Comparison of ENCODE assay signal across 1 cellular context in the genomic region with DNA sequence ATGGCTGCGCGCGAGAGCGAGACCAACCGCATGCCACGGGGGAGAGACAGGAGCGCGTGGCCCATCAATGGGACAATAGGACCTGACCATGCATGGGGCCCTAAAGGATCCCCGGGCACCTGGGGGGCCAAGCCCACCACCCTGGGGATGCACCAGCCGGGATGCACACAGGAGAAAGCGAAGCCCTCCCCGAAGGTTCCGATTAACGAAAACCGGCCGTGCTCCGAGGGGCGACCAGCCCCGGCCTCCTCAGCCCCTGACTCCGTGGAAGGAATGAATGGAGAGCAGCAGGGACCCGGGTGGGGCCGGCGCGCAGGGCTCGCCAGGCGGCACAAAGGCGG.
TF ChIP-seq lines count a peak whose summit lies in the region.

No MANE protein-coding gene starts in this region.

TF ChIP-seq in HepG2, 621 proteins besides CTCF, POLR2A, EP300 and RAD21 (continued from another document and continues in another):
- TF ChIP-seq ZNF17 (CRISPR knock-in tag; IDR thresholded peaks at IDR 0.05) (no peak), ZNF572 (CRISPR knock-in tag; IDR thresholded peaks at IDR 0.05) (no peak), NONO (IDR thresholded peaks at IDR 0.05) (no peak), NONO (CRISPR knock-in tag; conservative IDR thresholded peaks at IDR 0.05) (0 out of 2 replicates have a peak, but pooled peaks have one; percentile 16), KAT2B (IDR thresholded peaks at IDR 0.05; ENCODE audit: borderline replicate concordance, low read depth, low read length) (no peak), NFYC (CRISPR knock-in tag; IDR thresholded peaks at IDR 0.05) (no peak), MED13 (CRISPR knock-in tag; IDR thresholded peaks at IDR 0.05) (no peak), ZNF879 (CRISPR knock-in tag; IDR thresholded peaks at IDR 0.05) (no peak), HNRNPH1 (optimal IDR thresholded peaks at IDR 0.05; ENCODE audit: low read depth, low read length) (no peak), MBNL3 (CRISPR knock-in tag; conservative IDR thresholded peaks at IDR 0.05) (no peak), ZFP36L1 (CRISPR knock-in tag; IDR thresholded peaks at IDR 0.05) (no peak), ZNF12 (CRISPR knock-in tag; IDR thresholded peaks at IDR 0.05) (no peak), ZNF607 (CRISPR knock-in tag; IDR thresholded peaks at IDR 0.05; ENCODE audit: borderline replicate concordance) (no peak; the same call in 1 of the 2 replicates), SOX6 (IDR thresholded peaks at IDR 0.05) (no peak), SOX6 (CRISPR knock-in tag; IDR thresholded peaks at IDR 0.05) (no peak), CCAR2 (optimal IDR thresholded peaks at IDR 0.05; ENCODE audit: low read depth, low read length) (no peak), ZNF777 (CRISPR knock-in tag; IDR thresholded peaks at IDR 0.05) (no peak), RFX3 (CRISPR knock-in tag; IDR thresholded peaks at IDR 0.05) (no peak), MAFK (conservative IDR thresholded peaks at IDR 0.05 in 1 of 2, IDR thresholded peaks at IDR 0.05 in 1 of 2; ENCODE audit: low read length in 2 of 2) (no peak), KMT2A (CRISPR knock-in tag; IDR thresholded peaks at IDR 0.05) (no peak), NKX3-1 (CRISPR knock-in tag; IDR thresholded peaks at IDR 0.05) (no peak), PHF20 (CRISPR knock-in tag; IDR thresholded peaks at IDR 0.05) (no peak; the same call in 1 of the 2 replicates), LCORL (IDR thresholded peaks at IDR 0.05) (no peak), LCORL (CRISPR knock-in tag; IDR thresholded peaks at IDR 0.05) (no peak), ZNF510 (CRISPR knock-in tag; IDR thresholded peaks at IDR 0.05; ENCODE audit: low read depth) (no peak), NCOA5 (CRISPR knock-in tag; IDR thresholded peaks at IDR 0.05) (no peak), TIGD3 (CRISPR knock-in tag; IDR thresholded peaks at IDR 0.05; ENCODE audit: borderline replicate concordance) (0 out of 2 replicates have a peak, but pooled peaks have one; percentile 1), SALL1 (CRISPR knock-in tag; IDR thresholded peaks at IDR 0.05) (no peak), ZC3H4 (CRISPR knock-in tag; IDR thresholded peaks at IDR 0.05; ENCODE audit: borderline replicate concordance) (no peak; the same call in 1 of the 2 replicates), TEAD3 (CRISPR knock-in tag; optimal IDR thresholded peaks at IDR 0.05; ENCODE audit: borderline replicate concordance) (peak; percentile 9), ZMYM3 (CRISPR knock-in tag; IDR thresholded peaks at IDR 0.05) (no peak), STAT5B (CRISPR knock-in tag; IDR thresholded peaks at IDR 0.05) (no peak), ZBTB8A (CRISPR knock-in tag; IDR thresholded peaks at IDR 0.05; ENCODE audit: borderline replicate concordance, low read depth) (no peak), ZNF329 (CRISPR knock-in tag; IDR thresholded peaks at IDR 0.05; ENCODE audit: low read depth) (no peak), ZNF33A (CRISPR knock-in tag; IDR thresholded peaks at IDR 0.05; ENCODE audit: borderline replicate concordance) (0 out of 2 replicates have a peak, but pooled peaks have one; percentile 49), HDAC1 (CRISPR knock-in tag; IDR thresholded peaks at IDR 0.05) (peak; percentile 42), PAF1 (CRISPR knock-in tag; IDR thresholded peaks at IDR 0.05) (no peak), SMAD1 (CRISPR knock-in tag; IDR thresholded peaks at IDR 0.05; ENCODE audit: borderline replicate concordance, low read depth) (no peak), TSC22D2 (CRISPR knock-in tag; IDR thresholded peaks at IDR 0.05; ENCODE audit: borderline replicate concordance) (no peak), RBAK (CRISPR knock-in tag; IDR thresholded peaks at IDR 0.05) (no peak), ZBTB34 (CRISPR knock-in tag; IDR thresholded peaks at IDR 0.05) (no peak), ZNF343 (CRISPR knock-in tag; IDR thresholded peaks at IDR 0.05) (no peak), ZNF710 (CRISPR knock-in tag; IDR thresholded peaks at IDR 0.05; ENCODE audit: borderline replicate concordance) (no peak), AGO1 (IDR thresholded peaks at IDR 0.05; ENCODE audit: low read depth, low read length, poor library complexity, severe bottlenecking) (no peak), GPN1 (CRISPR knock-in tag; IDR thresholded peaks at IDR 0.05; ENCODE audit: borderline replicate concordance) (no peak; the same call in 1 of the 2 replicates), HIVEP1 (CRISPR knock-in tag; IDR thresholded peaks at IDR 0.05) (no peak)
- TF ChIP-seq, protein P1, sequence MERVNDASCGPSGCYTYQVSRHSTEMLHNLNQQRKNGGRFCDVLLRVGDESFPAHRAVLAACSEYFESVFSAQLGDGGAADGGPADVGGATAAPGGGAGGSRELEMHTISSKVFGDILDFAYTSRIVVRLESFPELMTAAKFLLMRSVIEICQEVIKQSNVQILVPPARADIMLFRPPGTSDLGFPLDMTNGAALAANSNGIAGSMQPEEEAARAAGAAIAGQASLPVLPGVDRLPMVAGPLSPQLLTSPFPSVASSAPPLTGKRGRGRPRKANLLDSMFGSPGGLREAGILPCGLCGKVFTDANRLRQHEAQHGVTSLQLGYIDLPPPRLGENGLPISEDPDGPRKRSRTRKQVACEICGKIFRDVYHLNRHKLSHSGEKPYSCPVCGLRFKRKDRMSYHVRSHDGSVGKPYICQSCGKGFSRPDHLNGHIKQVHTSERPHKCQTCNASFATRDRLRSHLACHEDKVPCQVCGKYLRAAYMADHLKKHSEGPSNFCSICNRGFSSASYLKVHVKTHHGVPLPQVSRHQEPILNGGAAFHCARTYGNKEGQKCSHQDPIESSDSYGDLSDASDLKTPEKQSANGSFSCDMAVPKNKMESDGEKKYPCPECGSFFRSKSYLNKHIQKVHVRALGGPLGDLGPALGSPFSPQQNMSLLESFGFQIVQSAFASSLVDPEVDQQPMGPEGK (CRISPR knock-in tag; IDR thresholded peaks at IDR 0.05), result no peak
- TF ChIP-seq, protein P2, sequence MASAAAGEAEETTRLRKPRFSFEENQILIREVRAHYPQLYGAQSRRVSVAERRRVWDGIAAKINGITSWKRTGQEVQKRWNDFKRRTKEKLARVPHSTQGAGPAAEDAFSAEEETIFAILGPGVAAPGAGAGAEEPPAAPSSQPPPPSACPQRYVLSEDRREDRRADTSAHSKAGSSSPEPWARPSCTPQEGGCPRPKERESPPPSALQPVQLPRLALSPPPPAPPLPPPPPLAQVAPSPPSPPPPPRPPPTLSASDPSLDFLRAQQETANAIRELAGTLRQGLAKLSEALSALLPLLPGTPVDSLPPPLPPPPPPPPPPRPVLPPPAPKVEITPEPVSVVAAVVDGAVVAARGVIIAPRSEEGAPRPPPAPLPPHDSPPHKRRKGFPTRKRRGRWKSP (CRISPR knock-in tag; IDR thresholded peaks at IDR 0.05), result no peak
- TF ChIP-seq, protein P3, sequence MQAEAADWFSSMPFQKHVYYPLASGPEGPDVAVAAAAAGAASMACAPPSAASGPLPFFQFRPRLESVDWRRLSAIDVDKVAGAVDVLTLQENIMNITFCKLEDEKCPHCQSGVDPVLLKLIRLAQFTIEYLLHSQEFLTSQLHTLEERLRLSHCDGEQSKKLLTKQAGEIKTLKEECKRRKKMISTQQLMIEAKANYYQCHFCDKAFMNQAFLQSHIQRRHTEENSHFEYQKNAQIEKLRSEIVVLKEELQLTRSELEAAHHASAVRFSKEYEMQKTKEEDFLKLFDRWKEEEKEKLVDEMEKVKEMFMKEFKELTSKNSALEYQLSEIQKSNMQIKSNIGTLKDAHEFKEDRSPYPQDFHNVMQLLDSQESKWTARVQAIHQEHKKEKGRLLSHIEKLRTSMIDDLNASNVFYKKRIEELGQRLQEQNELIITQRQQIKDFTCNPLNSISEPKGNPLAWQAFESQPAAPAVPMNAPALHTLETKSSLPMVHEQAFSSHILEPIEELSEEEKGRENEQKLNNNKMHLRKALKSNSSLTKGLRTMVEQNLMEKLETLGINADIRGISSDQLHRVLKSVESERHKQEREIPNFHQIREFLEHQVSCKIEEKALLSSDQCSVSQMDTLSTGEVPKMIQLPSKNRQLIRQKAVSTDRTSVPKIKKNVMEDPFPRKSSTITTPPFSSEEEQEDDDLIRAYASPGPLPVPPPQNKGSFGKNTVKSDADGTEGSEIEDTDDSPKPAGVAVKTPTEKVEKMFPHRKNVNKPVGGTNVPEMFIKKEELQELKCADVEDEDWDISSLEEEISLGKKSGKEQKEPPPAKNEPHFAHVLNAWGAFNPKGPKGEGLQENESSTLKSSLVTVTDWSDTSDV (CRISPR knock-in tag; IDR thresholded peaks at IDR 0.05), result no peak
- TF ChIP-seq, protein P4, sequence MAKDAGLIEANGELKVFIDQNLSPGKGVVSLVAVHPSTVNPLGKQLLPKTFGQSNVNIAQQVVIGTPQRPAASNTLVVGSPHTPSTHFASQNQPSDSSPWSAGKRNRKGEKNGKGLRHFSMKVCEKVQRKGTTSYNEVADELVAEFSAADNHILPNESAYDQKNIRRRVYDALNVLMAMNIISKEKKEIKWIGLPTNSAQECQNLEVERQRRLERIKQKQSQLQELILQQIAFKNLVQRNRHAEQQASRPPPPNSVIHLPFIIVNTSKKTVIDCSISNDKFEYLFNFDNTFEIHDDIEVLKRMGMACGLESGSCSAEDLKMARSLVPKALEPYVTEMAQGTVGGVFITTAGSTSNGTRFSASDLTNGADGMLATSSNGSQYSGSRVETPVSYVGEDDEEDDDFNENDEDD (CRISPR knock-in tag; IDR thresholded peaks at IDR 0.05; ENCODE audit: borderline replicate concordance), result no peak
- TF ChIP-seq, protein P5, sequence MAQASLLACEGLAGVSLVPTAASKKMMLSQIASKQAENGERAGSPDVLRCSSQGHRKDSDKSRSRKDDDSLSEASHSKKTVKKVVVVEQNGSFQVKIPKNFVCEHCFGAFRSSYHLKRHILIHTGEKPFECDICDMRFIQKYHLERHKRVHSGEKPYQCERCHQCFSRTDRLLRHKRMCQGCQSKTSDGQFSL (CRISPR knock-in tag; IDR thresholded peaks at IDR 0.05), result no peak
- TF ChIP-seq, protein P6, sequence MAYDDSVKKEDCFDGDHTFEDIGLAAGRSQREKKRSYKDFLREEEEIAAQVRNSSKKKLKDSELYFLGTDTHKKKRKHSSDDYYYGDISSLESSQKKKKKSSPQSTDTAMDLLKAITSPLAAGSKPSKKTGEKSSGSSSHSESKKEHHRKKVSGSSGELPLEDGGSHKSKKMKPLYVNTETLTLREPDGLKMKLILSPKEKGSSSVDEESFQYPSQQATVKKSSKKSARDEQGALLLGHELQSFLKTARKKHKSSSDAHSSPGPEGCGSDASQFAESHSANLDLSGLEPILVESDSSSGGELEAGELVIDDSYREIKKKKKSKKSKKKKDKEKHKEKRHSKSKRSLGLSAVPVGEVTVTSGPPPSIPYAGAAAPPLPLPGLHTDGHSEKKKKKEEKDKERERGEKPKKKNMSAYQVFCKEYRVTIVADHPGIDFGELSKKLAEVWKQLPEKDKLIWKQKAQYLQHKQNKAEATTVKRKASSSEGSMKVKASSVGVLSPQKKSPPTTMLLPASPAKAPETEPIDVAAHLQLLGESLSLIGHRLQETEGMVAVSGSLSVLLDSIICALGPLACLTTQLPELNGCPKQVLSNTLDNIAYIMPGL (CRISPR knock-in tag; IDR thresholded peaks at IDR 0.05; ENCODE audit: borderline replicate concordance in 1 of 2, low read depth in 1 of 2), result no peak
- TF ChIP-seq, protein P7, sequence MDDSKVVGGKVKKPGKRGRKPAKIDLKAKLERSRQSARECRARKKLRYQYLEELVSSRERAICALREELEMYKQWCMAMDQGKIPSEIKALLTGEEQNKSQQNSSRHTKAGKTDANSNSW (CRISPR knock-in tag; IDR thresholded peaks at IDR 0.05; ENCODE audit: borderline replicate concordance), result no peak
- TF ChIP-seq, protein P8, sequence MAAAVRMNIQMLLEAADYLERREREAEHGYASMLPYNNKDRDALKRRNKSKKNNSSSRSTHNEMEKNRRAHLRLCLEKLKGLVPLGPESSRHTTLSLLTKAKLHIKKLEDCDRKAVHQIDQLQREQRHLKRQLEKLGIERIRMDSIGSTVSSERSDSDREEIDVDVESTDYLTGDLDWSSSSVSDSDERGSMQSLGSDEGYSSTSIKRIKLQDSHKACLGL (CRISPR knock-in tag; IDR thresholded peaks at IDR 0.05), result no peak
- TF ChIP-seq, protein P9, sequence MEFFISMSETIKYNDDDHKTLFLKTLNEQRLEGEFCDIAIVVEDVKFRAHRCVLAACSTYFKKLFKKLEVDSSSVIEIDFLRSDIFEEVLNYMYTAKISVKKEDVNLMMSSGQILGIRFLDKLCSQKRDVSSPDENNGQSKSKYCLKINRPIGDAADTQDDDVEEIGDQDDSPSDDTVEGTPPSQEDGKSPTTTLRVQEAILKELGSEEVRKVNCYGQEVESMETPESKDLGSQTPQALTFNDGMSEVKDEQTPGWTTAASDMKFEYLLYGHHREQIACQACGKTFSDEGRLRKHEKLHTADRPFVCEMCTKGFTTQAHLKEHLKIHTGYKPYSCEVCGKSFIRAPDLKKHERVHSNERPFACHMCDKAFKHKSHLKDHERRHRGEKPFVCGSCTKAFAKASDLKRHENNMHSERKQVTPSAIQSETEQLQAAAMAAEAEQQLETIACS (CRISPR knock-in tag; IDR thresholded peaks at IDR 0.05), result no peak
